ENCODE assay signal across 8 cellular contexts in the genomic region with DNA sequence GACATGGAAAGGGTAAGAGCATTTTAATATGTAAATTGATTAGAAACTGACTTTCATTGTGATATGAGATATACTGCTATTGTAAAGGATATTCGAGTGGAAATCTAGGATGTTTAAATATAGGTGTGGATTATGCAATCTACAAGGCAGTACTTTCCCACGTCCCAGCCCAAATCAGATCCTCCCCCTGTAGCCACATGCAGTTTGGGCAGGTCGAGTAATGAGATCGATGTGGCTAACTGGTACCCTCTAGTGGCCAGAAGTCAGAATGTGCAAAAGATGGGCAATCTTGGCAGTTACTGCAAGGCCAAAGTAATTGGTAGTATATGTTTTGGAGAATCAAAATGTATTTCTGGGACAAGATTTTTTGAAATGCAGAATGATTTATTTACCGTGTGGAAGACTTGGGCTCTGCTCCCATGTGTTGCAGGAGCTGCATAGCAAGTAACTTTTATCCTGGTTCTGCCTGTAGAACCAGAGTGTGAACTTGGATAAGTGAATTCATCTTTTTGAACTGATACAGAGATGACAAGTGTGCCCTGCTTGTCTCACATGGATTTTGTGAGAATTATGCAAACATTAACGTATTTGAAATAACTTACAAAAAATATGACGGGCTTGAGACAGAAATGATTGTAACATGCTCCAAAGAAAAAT.
DNase-seq lines count a peak whose midpoint lies in the region; ATAC-seq and TF ChIP-seq lines count a peak whose summit lies in the region.

No MANE protein-coding gene starts in this region.

- H3K27me3 ChIP-seq in mammary epithelial cell (ENCODE audit: insufficient read depth, low read length) = no peaks in the 10 kb centered on the region

- no peaks in the 10 kb centered on the region for H4K20me1 ChIP-seq in mammary epithelial cell (ENCODE audit: insufficient read depth, low read length)

- peak; percentile 63 for ATAC-seq in GM19397 (IDR thresholded peaks at IDR 0.05; ENCODE audit: unreplicated experiment)
- no peak for ATAC-seq in GM18520 (IDR thresholded peaks at IDR 0.05; ENCODE audit: unreplicated experiment)

- intact Hi-C loops in mammary epithelial cell (cut with micrococcal nuclease) = loop anchor here (1.0 to 5.0 kb wide), 5 partner anchors 113 to 549 kb away; a partner anchor contains a TSS

- peaks cover 6% of the 10 kb centered on the region for H3K4me1 ChIP-seq in mammary epithelial cell (ENCODE audit: insufficient read depth, low read length)

- WGBS in mammary epithelial cell (ENCODE audit: low coverage, missing lambda C conversion rate) = 5% methylated on average over 7 of the region's 7 CpGs

- H2AFZ ChIP-seq in mammary epithelial cell (ENCODE audit: low read depth, low read length) = no peak overlapping the region

- CTCF ChIA-PET in mammary epithelial cell (lab: Charles Lee; ENCODE audit: low non-redundant PET) = interaction anchor here (0.7 kb wide), 1 partner anchor 509 kb away, joined by 5 read pairs; no protein-coding TSS in a partner anchor

- H3K4me3 ChIP-seq in mammary epithelial cell (replicated peaks in 1 of 3; ENCODE audit: insufficient read depth in 1 of 3, low read depth in 2 of 3, low read length in 3 of 3) = no peak overlapping the region

- H3K9ac ChIP-seq in mammary epithelial cell (ENCODE audit: insufficient read depth, low read length) = no peak overlapping the region

- H3K4me2 ChIP-seq in mammary epithelial cell (ENCODE audit: insufficient read depth, low read depth, low read length) = no peak overlapping the region

- in situ Hi-C loops in mammary epithelial cell (cut with MboI; ENCODE audit: low sequenced_read_pairs in 2 of 2) = loop anchor here (5.0 to 10.0 kb wide), 4 partner anchors 122 to 475 kb away; no protein-coding TSS in a partner anchor

- no peaks in the 10 kb centered on the region for H3K79me2 ChIP-seq in mammary epithelial cell (ENCODE audit: insufficient read depth, low read length)

- peak; percentile 86 to 89 for TF ChIP-seq CTCF in mammary epithelial cell (conservative IDR thresholded peaks at IDR 0.05 in 1 of 2, IDR thresholded peaks at IDR 0.05 in 1 of 2; ENCODE audit: extremely low read depth in 1 of 2, insufficient read depth in 1 of 2, low read depth in 1 of 2, low read length in 2 of 2)

- H3K36me3 ChIP-seq in mammary epithelial cell (ENCODE audit: insufficient read depth, low read length) = no peaks in the 10 kb centered on the region

- dilution Hi-C loops in mammary epithelial cell (cut with HindIII; ENCODE audit: low sequenced_read_pairs) = no loop called here

- H3K27ac ChIP-seq in mammary epithelial cell (ENCODE audit: insufficient read depth, low read depth, low read length) = no peak overlapping the region

- H3K9me3 ChIP-seq in mammary epithelial cell (replicated peaks; ENCODE audit: insufficient read depth, low read length) = no peaks in the 10 kb centered on the region

- BruUV-seq in mammary epithelial cell (replicated peaks; lab: Mats Ljungman, UMichigan) = TSS peak; percentile 58

- DNase-seq in COR-L47 (lab: John Stamatoyannopoulos, UW) = peak; percentile 7
- DNase-seq in LHCN-M2 (ENCODE audit: low read depth) = peak; percentile 57
- peak; percentile 33 for DNase-seq in SKM-1 treated with dmso at 0.1 percent for 144 hours (lab: John Stamatoyannopoulos, UW; ENCODE audit: unreplicated experiment)
- peak; percentile 71 for DNase-seq in mammary epithelial cell
- DNase-seq in iris pigment epithelial cell (ENCODE audit: low read depth) = peak; percentile 71
- DNase-seq in stimulated activated CD4-positive, alpha-beta T cell treated with anti-CD3 and anti-CD28 coated beads, Interleukin-15, amount 100 ng/mL, for 24 hours = peak; percentile 57

Comparison
In these comparisons a context has a peak if more than half of its experiments do, and no peak if none do; other contexts are left out.
1. DNase-seq: peak in every context shown above with its lines; median percentile 71 in mammary epithelial cell; 71 in iris pigment epithelial cell; 57 in LHCN-M2; 57 in stimulated activated CD4-positive, alpha-beta T cell treated with anti-CD3 and anti-CD28 coated beads, Interleukin-15, amount 100 ng/mL, for 24 hours; 33 in SKM-1 treated with dmso at 0.1 percent for 144 hours; 7 in COR-L47.